15 cellular contexts compared by ENCODE assay signal in the genomic region with DNA sequence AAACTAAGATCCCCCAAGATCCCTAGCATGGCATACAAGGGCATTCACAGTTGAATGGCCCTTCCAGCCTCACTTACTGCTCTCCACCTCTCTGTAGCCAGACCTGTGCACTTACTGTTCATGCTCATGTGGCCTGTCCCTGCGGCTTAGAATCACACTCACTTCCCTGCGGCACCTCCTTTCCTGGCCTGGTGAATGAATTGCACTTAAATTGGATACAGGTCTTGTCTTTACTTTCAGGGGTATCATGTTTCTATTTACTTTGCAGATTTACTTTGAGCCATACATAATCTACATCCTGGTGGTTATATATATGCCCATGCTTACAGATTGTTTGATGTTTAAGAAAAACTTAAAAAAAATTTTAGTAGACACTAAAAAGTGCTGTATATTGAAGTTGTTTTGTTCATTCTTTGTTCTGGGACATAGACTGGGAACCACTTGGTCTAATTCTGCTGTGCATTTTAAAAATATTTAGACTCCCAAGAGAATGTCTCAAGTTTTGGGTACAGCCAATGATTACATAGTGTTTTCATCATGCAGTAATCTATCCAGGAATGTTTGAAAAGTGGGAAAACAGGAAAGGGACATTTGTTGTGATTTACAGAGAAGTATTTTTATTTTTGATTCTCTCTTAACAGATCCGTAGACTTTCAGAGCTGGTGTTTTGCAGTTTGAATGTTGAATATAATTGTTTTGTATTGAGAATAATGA.
DNase-seq lines count a peak whose midpoint lies in the region; ATAC-seq, FAIRE-seq and TF ChIP-seq lines count a peak whose summit lies in the region.
"Had no signal": no experiment of that assay in that cellular context is flagged by ENCODE, and none has a peak within 500 bp of the region (broad histone marks: within the 10 kb centered on the region; RNA-seq: fewer than 3 reads in every experiment).

No MANE protein-coding gene starts in this region.

- no peak overlapping the region for H2BK15ac ChIP-seq in IMR-90 (ENCODE audit: low read depth, low read length)

- intact Hi-C loops in IMR-90 (cut with micrococcal nuclease), result no loop called here

- no peak for FAIRE-seq in GM12891 (lab: Jason Lieb, UNC)
- FAIRE-seq: endothelial cell of umbilical vein had no signal

- H2AK5ac ChIP-seq in IMR-90 (ENCODE audit: low read depth, low read length), result no peak overlapping the region

- H3K18ac ChIP-seq in IMR-90 (ENCODE audit: low read depth, low read length), result no peak overlapping the region; the same call in 1 of the 2 replicates

- H4K91ac ChIP-seq in IMR-90 (ENCODE audit: insufficient read depth, low read depth, low read length), result 0 out of 2 replicates have a peak overlapping the region, but pooled peaks have one; percentile 0

- CTCF ChIA-PET in IMR-90 (lab: Yijun Ruan, JAX), result no interaction called here

- no peak for TF ChIP-seq RAD21 in IMR-90 (IDR thresholded peaks at IDR 0.05; ENCODE audit: low read length)

- TF ChIP-seq CTCF in IMR-90 (conservative IDR thresholded peaks at IDR 0.05; ENCODE audit: low read depth, low read length) (no peak), epithelial cell of esophagus (IDR thresholded peaks at IDR 0.05; ENCODE audit: insufficient read depth, low read depth, low read length, missing control alignments) (no peak), nephron progenitor cell (IDR thresholded peaks at IDR 0.05) (no peak)

- no peaks in the 10 kb centered on the region for H3K9me3 ChIP-seq in IMR-90 (ENCODE audit: control insufficient read depth, insufficient read depth, low read length)
- H3K9me3 ChIP-seq: sigmoid colon, SK-N-SH had no signal

- H2BK120ac ChIP-seq in IMR-90 (ENCODE audit: low read depth, low read length), result no peak overlapping the region

- no peak overlapping the region for H3K23ac ChIP-seq in IMR-90 (ENCODE audit: low read depth, low read length)

- dilution Hi-C loops in IMR-90 (cut with HindIII; ENCODE audit: low sequenced_read_pairs, unreplicated experiment), result no loop called here

- no CpG with 5 or more reads among the region's 3 CpGs for WGBS in IMR-90 (ENCODE audit: extremely low coverage in 2 of 2, insufficient read length in 1 of 2), 2 experiments

- peaks cover 4 to 10% of the 10 kb centered on the region in 2 experiments; a peak in 3 of 4 replicates for H3K79me1 ChIP-seq in IMR-90 (ENCODE audit: low read depth in 1 of 2, low read length in 2 of 2)

- DNase-seq in COLO668 (lab: John Stamatoyannopoulos, UW; ENCODE audit: unreplicated experiment), result peak; percentile 14
- DNase-seq in IMR-90, result no peak
- DNase-seq in epithelial cell of esophagus (ENCODE audit: low read depth), result peak; percentile 45
- DNase-seq in nephron progenitor cell, result no peak
- no peak for DNase-seq in stimulated activated naive CD8-positive, alpha-beta T cell treated with anti-CD3 and anti-CD28 coated beads, Interleukin-15, Interleukin-2, amounts not matched to agents 100 U/mL and 50 U/mL, for 24 hours
- no peak for DNase-seq in T-helper 2 cell
- DNase-seq in GM12891 (ENCODE audit: insufficient read length, low spot score), result no peak
- DNase-seq: activated CD4-positive, CD25-positive, alpha-beta regulatory T cell; activated T-cell treated with anti-CD3 and anti-CD28 coated beads, Interleukin-2, amount 50 U/mL, for 24 hours; brain microvascular endothelial cell; Calu3; sigmoid colon; SK-N-SH had no signal

- peak overlapping the region; percentile 11; the same call in 1 of the 2 replicates for H3K4ac ChIP-seq in IMR-90 (ENCODE audit: low read depth, low read length)

- no peak overlapping the region for H3K4me3 Mint-ChIP-seq in nephron progenitor cell
- H3K4me3 Mint-ChIP-seq: activated T-cell treated with anti-CD3 and anti-CD28 coated beads, Interleukin-2, amount 50 U/mL, for 24 hours; GM23338 had no signal

- H3K27ac Mint-ChIP-seq in nephron progenitor cell, result peak overlapping the region; percentile 90
- H3K27ac Mint-ChIP-seq: activated T-cell treated with anti-CD3 and anti-CD28 coated beads, Interleukin-2, amount 50 U/mL, for 24 hours; GM23338 had no signal

- peak overlapping the region; percentile 26; the same call in 1 of the 2 replicates for H3K27ac ChIP-seq in IMR-90 (ENCODE audit: insufficient read depth, low read length)
- H3K27ac ChIP-seq: brain microvascular endothelial cell had no signal

- H2BK20ac ChIP-seq in IMR-90 (ENCODE audit: low read depth, low read length), result no peak overlapping the region

- no peak overlapping the region; the same call in 1 of the 2 replicates for H3K4me2 ChIP-seq in IMR-90 (ENCODE audit: low read depth, low read length)
- H3K4me2 ChIP-seq: GM23338, SK-N-SH had no signal

- peaks cover 4% of the 10 kb centered on the region for H3K4me1 ChIP-seq in IMR-90 (ENCODE audit: control insufficient read depth, insufficient read depth, low read length)
- H3K4me1 ChIP-seq: sigmoid colon had no signal

- no peak overlapping the region for H2BK5ac ChIP-seq in IMR-90 (ENCODE audit: low read depth, low read length, poor library complexity, severe bottlenecking)

- H3K56ac ChIP-seq in IMR-90 (ENCODE audit: extremely low read depth, insufficient read depth, low read length), result no peak overlapping the region

- no peak overlapping the region for H3K9ac ChIP-seq in IMR-90 (ENCODE audit: low read depth, low read length)
- H3K9ac ChIP-seq: SK-N-SH had no signal

- H4K5ac ChIP-seq in IMR-90 (ENCODE audit: low read depth, low read length), result no peak overlapping the region; the same call in 1 of the 2 replicates

- POLR2A ChIA-PET in IMR-90 (lab: Charles Lee; ENCODE audit: unreplicated experiment), result no interaction called here

- peaks cover 12% of the 10 kb centered on the region for H3K36me3 ChIP-seq in IMR-90 (ENCODE audit: control insufficient read depth, insufficient read depth, low read length)

- peaks cover 14% of the 10 kb centered on the region for H3K4me1 Mint-ChIP-seq in nephron progenitor cell
- H3K4me1 Mint-ChIP-seq: GM23338 had no signal

- no peaks in the 10 kb centered on the region for H3K9me3 Mint-ChIP-seq in nephron progenitor cell
- H3K9me3 Mint-ChIP-seq: activated T-cell treated with anti-CD3 and anti-CD28 coated beads, Interleukin-2, amount 50 U/mL, for 24 hours; GM23338 had no signal

- peak; percentile 72 for ATAC-seq in IMR-90 (ENCODE audit: low read depth)
- no peak for ATAC-seq in stimulated activated naive CD8-positive, alpha-beta T cell treated with anti-CD3 and anti-CD28 coated beads, Interleukin-15, Interleukin-2, amounts not matched to agents 100 U/mL and 50 U/mL, for 24 hours
- ATAC-seq: GM23338 had no signal

- H2AK9ac ChIP-seq in IMR-90 (replicated peaks; ENCODE audit: low read depth, low read length, poor library complexity), result no peak overlapping the region

- H3K27me3 Mint-ChIP-seq in nephron progenitor cell (ENCODE audit: low read depth, poor library complexity), result no peaks in the 10 kb centered on the region
- H3K27me3 Mint-ChIP-seq: activated T-cell treated with anti-CD3 and anti-CD28 coated beads, Interleukin-2, amount 50 U/mL, for 24 hours had no signal

- TF ChIP-seq POLR2A in IMR-90 (IDR thresholded peaks at IDR 0.05; ENCODE audit: low read depth, low read length) (no peak), GM12891 (IDR thresholded peaks at IDR 0.05; ENCODE audit: low read depth, low read length) (no peak)

- peak overlapping the region; percentile 38; the same call in 1 of the 2 replicates for H3K14ac ChIP-seq in IMR-90 (replicated peaks; ENCODE audit: low read depth, low read length)

- H2AFZ ChIP-seq in IMR-90 (replicated peaks; ENCODE audit: low read length, poor library complexity), result no peak overlapping the region
- H2AFZ ChIP-seq: GM23338 had no signal

- no peaks in the 10 kb centered on the region for H3K27me3 ChIP-seq in IMR-90 (ENCODE audit: control insufficient read depth, insufficient read depth, low read length)
- H3K27me3 ChIP-seq: brain microvascular endothelial cell, sigmoid colon had no signal

- H4K20me1 ChIP-seq in IMR-90 (ENCODE audit: insufficient read depth, low read length), result no peaks in the 10 kb centered on the region

- in situ Hi-C loops in IMR-90 (cut with MboI; ENCODE audit: low sequenced_read_pairs), result no loop called here

- H3K4me3 ChIP-seq in IMR-90 (ENCODE audit: insufficient read depth, low read depth, low read length) (no peak overlapping the region), epithelial cell of esophagus (ENCODE audit: low read length) (no peak overlapping the region)
- H3K4me3 ChIP-seq: GM23338, sigmoid colon had no signal

- H3K9me1 ChIP-seq in IMR-90 (ENCODE audit: insufficient read depth, low read length), result peaks cover 3% of the 10 kb centered on the region

- no peak overlapping the region; a peak in 1 of 4 replicates for H4K8ac ChIP-seq in IMR-90 (ENCODE audit: low read depth in 2 of 2, low read length in 2 of 2)

- BruUV-seq in IMR-90 (replicated peaks; lab: Mats Ljungman, UMichigan), result no TSS peak

- peaks cover 62% of the 10 kb centered on the region for H3K36me3 Mint-ChIP-seq in nephron progenitor cell (ENCODE audit: low read depth)

TF ChIP-seq in IMR-90, 13 proteins besides CTCF, POLR2A, EP300 and RAD21 (continues in another document):
- TF ChIP-seq MAFK (IDR thresholded peaks at IDR 0.05; ENCODE audit: low read depth, low read length), result no peak
- TF ChIP-seq CEBPB (IDR thresholded peaks at IDR 0.05; ENCODE audit: low read depth, low read length), result no peak
- TF ChIP-seq SMC3 (IDR thresholded peaks at IDR 0.05; ENCODE audit: low read depth, low read length), result no peak
- TF ChIP-seq MXI1 (IDR thresholded peaks at IDR 0.05; ENCODE audit: borderline replicate concordance, low read depth, low read length), result no peak
- no peak for TF ChIP-seq NFE2L2 (IDR thresholded peaks at IDR 0.05; ENCODE audit: low read depth, low read length)

TF ChIP-seq in GM12891, 5 proteins besides CTCF, POLR2A, EP300 and RAD21:
- no peak for TF ChIP-seq SPI1 (IDR thresholded peaks at IDR 0.05; ENCODE audit: low read depth, low read length)
- TF ChIP-seq PAX5 (IDR thresholded peaks at IDR 0.05; ENCODE audit: insufficient read depth, low read length, severe bottlenecking), result no peak
- TF ChIP-seq POU2F2 (IDR thresholded peaks at IDR 0.05; ENCODE audit: low read depth, low read length), result no peak

Comparison
In these comparisons a context has a peak if more than half of its experiments do, and no peak if none do; other contexts are left out.
1. DNase-seq: peak in COLO668 (single experiment) and epithelial cell of esophagus (single experiment); none in IMR-90 (single experiment), nephron progenitor cell (single experiment), stimulated activated naive CD8-positive, alpha-beta T cell treated with anti-CD3 and anti-CD28 coated beads, Interleukin-15, Interleukin-2, amounts not matched to agents 100 U/mL and 50 U/mL, for 24 hours (single experiment), T-helper 2 cell (0 of 5) and GM12891 (single experiment).